2 cellular contexts compared by ENCODE assay signal in the genomic region with DNA sequence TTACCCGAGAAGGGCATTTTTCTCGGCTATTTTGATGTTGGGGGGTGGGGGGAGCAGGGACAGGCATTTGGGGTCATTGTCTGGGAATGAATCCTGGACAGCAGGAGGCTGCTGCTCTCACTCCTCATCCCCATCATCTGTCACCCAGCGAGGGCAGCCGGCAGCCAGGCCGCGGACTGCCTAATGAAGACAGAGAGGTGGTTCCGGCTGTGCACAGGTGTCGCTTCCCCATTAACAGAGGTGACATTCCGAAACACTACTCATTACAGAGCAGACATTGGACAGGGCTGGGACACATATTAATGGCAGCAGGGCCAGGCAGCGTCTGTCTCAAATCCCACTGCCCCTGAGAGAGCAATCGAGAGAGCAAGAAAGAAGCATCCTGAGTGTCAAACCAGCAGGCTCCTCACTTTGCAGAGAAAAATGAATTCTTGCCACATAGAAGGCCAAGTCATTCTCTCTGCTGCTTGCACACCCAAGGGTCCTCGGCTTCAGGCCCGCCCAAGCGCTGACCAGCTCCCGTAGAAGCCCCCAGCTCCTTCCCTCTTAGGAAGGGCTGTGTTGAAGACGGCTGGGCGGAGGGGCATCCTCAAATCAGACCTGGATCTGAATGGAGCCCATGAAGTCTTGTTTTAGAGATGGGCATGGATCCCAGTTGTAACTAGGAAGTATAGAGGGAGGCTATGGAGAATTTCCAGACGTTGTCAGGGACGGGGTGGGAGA.
TF ChIP-seq lines count a peak whose summit lies in the region.

No MANE protein-coding gene starts in this region.

TF ChIP-seq in endothelial cell of umbilical vein, 7 proteins besides CTCF, POLR2A, EP300 and RAD21:
- no peak for TF ChIP-seq GATA2 (IDR thresholded peaks at IDR 0.05; ENCODE audit: insufficient read depth, insufficient read length, low read depth, low read length)
- no peak for TF ChIP-seq POLR2AphosphoS5 (IDR thresholded peaks at IDR 0.05; ENCODE audit: insufficient read depth, low read depth, low read length)
- TF ChIP-seq EZH2 (IDR thresholded peaks at IDR 0.05; ENCODE audit: borderline replicate concordance, low read depth, low read length, severe bottlenecking) = no peak
- TF ChIP-seq MYC (IDR thresholded peaks at IDR 0.05; ENCODE audit: low read depth, low read length) = no peak
- TF ChIP-seq JUN (IDR thresholded peaks at IDR 0.05; ENCODE audit: borderline replicate concordance, insufficient read depth, insufficient read length, low read depth) = no peak
- no peak for TF ChIP-seq FOS (IDR thresholded peaks at IDR 0.05; ENCODE audit: borderline replicate concordance, insufficient read depth, low read length)
- TF ChIP-seq MAX (IDR thresholded peaks at IDR 0.05; ENCODE audit: insufficient read depth, insufficient read length) = no peak

TF ChIP-seq in neural cell, 6 proteins besides CTCF, POLR2A, EP300 and RAD21:
- TF ChIP-seq MXI1 (conservative IDR thresholded peaks at IDR 0.05; ENCODE audit: poor library complexity, severe bottlenecking) = no peak
- no peak for TF ChIP-seq POLR2AphosphoS5 (IDR thresholded peaks at IDR 0.05)
- no peak for TF ChIP-seq SMC3 (conservative IDR thresholded peaks at IDR 0.05; ENCODE audit: poor library complexity)
- no peak for TF ChIP-seq EZH2 (IDR thresholded peaks at IDR 0.05; ENCODE audit: borderline replicate concordance, insufficient read depth, low read length, poor library complexity, severe bottlenecking)
- no peak for TF ChIP-seq TAF1 (IDR thresholded peaks at IDR 0.05; ENCODE audit: low read depth)
- TF ChIP-seq, protein P1, sequence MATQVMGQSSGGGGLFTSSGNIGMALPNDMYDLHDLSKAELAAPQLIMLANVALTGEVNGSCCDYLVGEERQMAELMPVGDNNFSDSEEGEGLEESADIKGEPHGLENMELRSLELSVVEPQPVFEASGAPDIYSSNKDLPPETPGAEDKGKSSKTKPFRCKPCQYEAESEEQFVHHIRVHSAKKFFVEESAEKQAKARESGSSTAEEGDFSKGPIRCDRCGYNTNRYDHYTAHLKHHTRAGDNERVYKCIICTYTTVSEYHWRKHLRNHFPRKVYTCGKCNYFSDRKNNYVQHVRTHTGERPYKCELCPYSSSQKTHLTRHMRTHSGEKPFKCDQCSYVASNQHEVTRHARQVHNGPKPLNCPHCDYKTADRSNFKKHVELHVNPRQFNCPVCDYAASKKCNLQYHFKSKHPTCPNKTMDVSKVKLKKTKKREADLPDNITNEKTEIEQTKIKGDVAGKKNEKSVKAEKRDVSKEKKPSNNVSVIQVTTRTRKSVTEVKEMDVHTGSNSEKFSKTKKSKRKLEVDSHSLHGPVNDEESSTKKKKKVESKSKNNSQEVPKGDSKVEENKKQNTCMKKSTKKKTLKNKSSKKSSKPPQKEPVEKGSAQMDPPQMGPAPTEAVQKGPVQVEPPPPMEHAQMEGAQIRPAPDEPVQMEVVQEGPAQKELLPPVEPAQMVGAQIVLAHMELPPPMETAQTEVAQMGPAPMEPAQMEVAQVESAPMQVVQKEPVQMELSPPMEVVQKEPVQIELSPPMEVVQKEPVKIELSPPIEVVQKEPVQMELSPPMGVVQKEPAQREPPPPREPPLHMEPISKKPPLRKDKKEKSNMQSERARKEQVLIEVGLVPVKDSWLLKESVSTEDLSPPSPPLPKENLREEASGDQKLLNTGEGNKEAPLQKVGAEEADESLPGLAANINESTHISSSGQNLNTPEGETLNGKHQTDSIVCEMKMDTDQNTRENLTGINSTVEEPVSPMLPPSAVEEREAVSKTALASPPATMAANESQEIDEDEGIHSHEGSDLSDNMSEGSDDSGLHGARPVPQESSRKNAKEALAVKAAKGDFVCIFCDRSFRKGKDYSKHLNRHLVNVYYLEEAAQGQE (IDR thresholded peaks at IDR 0.05; ENCODE audit: borderline replicate concordance) = no peak
TF ChIP-seq in neural cell: peak in this region for 0.
